ENCODE assay signal across 17 cellular contexts in genomic region chr6:53279301-53279700, GRCh38.
DNase-seq lines count a peak whose midpoint lies in the region; ATAC-seq and TF ChIP-seq lines count a peak whose summit lies in the region.
"Had no signal": no experiment of that assay in that cellular context is flagged by ENCODE, and none has a peak within 500 bp of the region (broad histone marks: within the 10 kb centered on the region; RNA-seq: fewer than 3 reads in every experiment).

No MANE protein-coding gene starts in this region.

- H3K4me1 Mint-ChIP-seq in activated T-cell treated with anti-CD3 and anti-CD28 coated beads, Interleukin-2, amount 50 U/mL, for 72 hours (ENCODE audit: low read depth) = peaks cover 24% of the 10 kb centered on the region
- peaks cover 37% of the 10 kb centered on the region for H3K4me1 Mint-ChIP-seq in activated T-cell treated with anti-CD3 and anti-CD28 coated beads, Interleukin-2, amount 50 U/mL, for 24 hours (ENCODE audit: low read depth)
- H3K4me1 Mint-ChIP-seq in endothelial cell (ENCODE audit: unreplicated experiment) = peaks cover 28% of the 10 kb centered on the region

- intact Hi-C loops in stomach (cut with DNase I; ENCODE audit: low total_unique reads) = no loop called here

- no peak for TF ChIP-seq POLR2A in stomach (IDR thresholded peaks at IDR 0.05)

- H3K27me3 ChIP-seq in stomach = no peaks in the 10 kb centered on the region
- H3K27me3 ChIP-seq: Peyer's patch had no signal

- H3K36me3 ChIP-seq in stomach = peaks cover 4 to 24% (median 17%) of the 10 kb centered on the region in 4 donors

- WGBS in stomach, 5 donors = 46 to 67% (median 59%) methylated on average over 3 of the region's 3 CpGs

- H3K9me3 ChIP-seq in stomach = no peaks in the 10 kb centered on the region
- H3K9me3 ChIP-seq: A549, Peyer's patch had no signal

- no peaks in the 10 kb centered on the region for H3K9me3 Mint-ChIP-seq in activated T-cell treated with anti-CD3 and anti-CD28 coated beads, Interleukin-2, amount 50 U/mL, for 72 hours
- H3K9me3 Mint-ChIP-seq in activated T-cell treated with anti-CD3 and anti-CD28 coated beads, Interleukin-2, amount 50 U/mL, for 24 hours = no peaks in the 10 kb centered on the region
- H3K9me3 Mint-ChIP-seq in endothelial cell (ENCODE audit: unreplicated experiment) = no peaks in the 10 kb centered on the region

- H3K4me3 ChIP-seq in stomach = no peak overlapping the region
- H3K4me3 ChIP-seq: A549, Peyer's patch had no signal

- peaks cover 8 to 11% of the 10 kb centered on the region in 2 donors for H3K36me3 Mint-ChIP-seq in activated T-cell treated with anti-CD3 and anti-CD28 coated beads, Interleukin-2, amount 50 U/mL, for 72 hours (ENCODE audit: insufficient read depth in 2 of 2)
- H3K36me3 Mint-ChIP-seq in activated T-cell treated with anti-CD3 and anti-CD28 coated beads, Interleukin-2, amount 50 U/mL, for 24 hours (ENCODE audit: low read depth) = peaks cover 97% of the 10 kb centered on the region
- H3K36me3 Mint-ChIP-seq in endothelial cell (ENCODE audit: low read depth, unreplicated experiment) = peaks cover 30% of the 10 kb centered on the region

- H3K27ac ChIP-seq in stomach = no peak overlapping the region
- H3K27ac ChIP-seq: A549, Peyer's patch had no signal

- no peak for ATAC-seq in activated T-cell treated with anti-CD3 and anti-CD28 coated beads, Interleukin-2, amount 50 U/mL, for 72 hours (replicated peaks in 1 of 2)
- no peak for ATAC-seq in GM18502 (IDR thresholded peaks at IDR 0.05; ENCODE audit: poor library complexity, unreplicated experiment)
- ATAC-seq: A549, SK-N-SH treated with all-trans-retinoic acid at 6 μM for 48 hours had no signal

- no peak for TF ChIP-seq EP300 in stomach (IDR thresholded peaks at IDR 0.05)

- DNase-seq in activated T-cell treated with anti-CD3 and anti-CD28 coated beads, Interleukin-2, amount 50 U/mL, for 72 hours = no peak
- no peak for DNase-seq in activated T-cell treated with anti-CD3 and anti-CD28 coated beads, Interleukin-2, amount 50 U/mL, for 24 hours
- DNase-seq in NCI-H146 (lab: John Stamatoyannopoulos, UW) = peak; percentile 22
- DNase-seq in endothelial cell (ENCODE audit: low spot score) = no peak
- DNase-seq in NCI-H2227 treated with DMSO at 0.1 percent for 48 hours (lab: John Stamatoyannopoulos, UW) = no peak
- DNase-seq in kidney tubule cell (ENCODE audit: low spot score) = no peak
- DNase-seq in stomach = no peak
- DNase-seq: DMS 273 treated with DMSO at 0.1 percent for 48 hours, H7, Karpas-422, NCI-H2081, NCI-H82, Peyer's patch, Right ventricle myocardium superior had no signal

- H3K27me3 Mint-ChIP-seq in activated T-cell treated with anti-CD3 and anti-CD28 coated beads, Interleukin-2, amount 50 U/mL, for 72 hours (ENCODE audit: low read depth) = no peaks in the 10 kb centered on the region
- H3K27me3 Mint-ChIP-seq in activated T-cell treated with anti-CD3 and anti-CD28 coated beads, Interleukin-2, amount 50 U/mL, for 24 hours = no peaks in the 10 kb centered on the region
- H3K27me3 Mint-ChIP-seq in endothelial cell (ENCODE audit: unreplicated experiment) = no peaks in the 10 kb centered on the region

- H3K4me3 Mint-ChIP-seq in activated T-cell treated with anti-CD3 and anti-CD28 coated beads, Interleukin-2, amount 50 U/mL, for 72 hours = no peak overlapping the region
- H3K4me3 Mint-ChIP-seq in activated T-cell treated with anti-CD3 and anti-CD28 coated beads, Interleukin-2, amount 50 U/mL, for 24 hours = no peak overlapping the region
- no peak overlapping the region for H3K4me3 Mint-ChIP-seq in endothelial cell (ENCODE audit: unreplicated experiment)

- TF ChIP-seq CTCF in endothelial cell (IDR thresholded peaks at IDR 0.05; ENCODE audit: unreplicated experiment) (no peak), stomach (IDR thresholded peaks at IDR 0.05) (no peak)

- H3K4me1 ChIP-seq in stomach = peaks cover 0 to 28% (median 14%) of the 10 kb centered on the region in 4 donors
- H3K4me1 ChIP-seq: A549 had no signal

- H3K27ac Mint-ChIP-seq in activated T-cell treated with anti-CD3 and anti-CD28 coated beads, Interleukin-2, amount 50 U/mL, for 72 hours = peak overlapping the region; percentile 43
- H3K27ac Mint-ChIP-seq in activated T-cell treated with anti-CD3 and anti-CD28 coated beads, Interleukin-2, amount 50 U/mL, for 24 hours = no peak overlapping the region
- H3K27ac Mint-ChIP-seq in endothelial cell (ENCODE audit: unreplicated experiment) = peak overlapping the region; percentile 12
